In genomic region chr9:124284237-124284831, GRCh38 we compare ENCODE assay signal across 11 cellular contexts. TPM values are rescaled to one million over a fixed set of nuclear protein-coding genes. Genes with fewer than 3 reads are reported as not detected.
DNase-seq lines count a peak whose midpoint lies in the region; ATAC-seq lines count a peak whose summit lies in the region.
"Had no signal": no experiment of that assay in that cellular context is flagged by ENCODE, and none has a peak within 500 bp of the region (broad histone marks: within the 10 kb centered on the region; RNA-seq: fewer than 3 reads in every experiment).

No MANE protein-coding gene starts in this region.

- H3K27ac Mint-ChIP-seq in T-cell: no peak overlapping the region

- POLR2A ChIA-PET in T-cell (lab: Charles Lee): no interaction called here

- peak overlapping the region; percentile 45 for H3K4me3 ChIP-seq in skeletal muscle satellite cell (ENCODE audit: low read length)

- in situ Hi-C loops in Caki2 (cut with HindIII; ENCODE audit: low pct_unique_long_range_greater_than_20kb, low sequenced_read_pairs): no loop called here

- H3K4me2 ChIP-seq in skeletal muscle satellite cell (ENCODE audit: low read length): peak overlapping the region; percentile 63

- H3K27me3 ChIP-seq in skeletal muscle satellite cell (ENCODE audit: control insufficient read depth, insufficient read depth, low read length): no peaks in the 10 kb centered on the region

- no peaks in the 10 kb centered on the region for H3K9me3 Mint-ChIP-seq in T-cell

- peaks cover 0 to 3% of the 10 kb centered on the region in 2 donors for H3K27me3 Mint-ChIP-seq in T-cell

- CTCF ChIA-PET in T-cell (lab: Charles Lee): no interaction called here

- peak overlapping the region; percentile 92 for H3K27ac ChIP-seq in caudate nucleus (ENCODE audit: low read depth, low read length)
- H3K27ac ChIP-seq: C4-2B had no signal

- ATAC-seq in GM21515 (IDR thresholded peaks at IDR 0.05; ENCODE audit: unreplicated experiment): no peak
- no peak for ATAC-seq in T-cell (replicated peaks in 1 of 4)
- no peak for ATAC-seq in left colon

- peaks cover 24% of the 10 kb centered on the region for H3K36me3 ChIP-seq in skeletal muscle satellite cell (ENCODE audit: insufficient read depth, low read length)

- H3K4me3 Mint-ChIP-seq in T-cell: no peak overlapping the region

- DNase-seq in Caki2 (ENCODE audit: low read depth): peak; percentile 88
- no peak for DNase-seq in caudate nucleus (lab: John Stamatoyannopoulos, UW)
- peak; percentile 89 for DNase-seq in kidney tubule cell (ENCODE audit: low spot score)
- no peak for DNase-seq in cerebellar nuclear complex (lab: John Stamatoyannopoulos, UW)
- no peak for DNase-seq in T-cell
- no peak for DNase-seq in left colon
- DNase-seq: amniotic stem cell, glutamatergic neuron had no signal

- peaks cover 89% of the 10 kb centered on the region for H3K4me1 ChIP-seq in skeletal muscle satellite cell (ENCODE audit: control insufficient read depth, insufficient read depth, low read length)

- intact Hi-C loops in left colon (cut with DNase I, micrococcal nuclease): no loop called here

- H3K9ac ChIP-seq in skeletal muscle satellite cell (ENCODE audit: low read depth, low read length): peak overlapping the region; percentile 81

- H3K9me3 ChIP-seq in skeletal muscle satellite cell (replicated peaks; ENCODE audit: low read length): no peaks in the 10 kb centered on the region

- no peaks in the 10 kb centered on the region for H3K36me3 Mint-ChIP-seq in T-cell

- H3K4me1 Mint-ChIP-seq in T-cell: peaks cover 17 to 31% (median 19%) of the 10 kb centered on the region in 3 donors

RNA-seq across cellular contexts. Expression of gene NEK6, which starts 26.6 kb away (rescaled TPM):
- total RNA-seq in Caki2 (2014; rRNA removed; shearing (Covaris generic); ENCODE audit: low replicate concordance): 119 and 135 TPM in 2 replicates
- total RNA-seq in skeletal muscle satellite cell (2012; rRNA removed): 21.0 and 27.1 TPM in 2 replicates
- total RNA-seq in T-cell (10 to 100 TPM in 3 of 5 donors, 1 to 10 TPM in 2; 5.9 to 12.5 (median 10.4) TPM), left colon (10 to 100 TPM; 50.7 to 77.7 TPM)

Comparison
In these comparisons a context has a peak if more than half of its experiments do, and no peak if none do; other contexts are left out.
1. DNase-seq: peak in Caki2 (single experiment) and kidney tubule cell (single experiment); none in caudate nucleus (0 of 61), cerebellar nuclear complex (0 of 2), T-cell (0 of 34) and left colon (0 of 2).